In genomic region chr7:120916538-120916937, GRCh38 we compare ENCODE assay signal across 24 cellular contexts. TPM values are rescaled to one million over a fixed set of nuclear protein-coding genes. Genes with fewer than 3 reads are reported as not detected.
"Had no signal": no experiment of that assay in that cellular context is flagged by ENCODE, and none has a peak within 500 bp of the region (broad histone marks: within the 10 kb centered on the region; RNA-seq: fewer than 3 reads in every experiment).

No MANE protein-coding gene starts in this region.

- H3K4me1 ChIP-seq: esophagus squamous epithelium, neural progenitor cell, prostate gland, transverse colon, upper lobe of right lung, uterus had no signal

- ATAC-seq: left lobe of liver; mucosa of descending colon; natural killer cell treated with Interleukin-12 subunit alpha and Interleukin-12 subunit beta and Interleukin-15 and Interleukin-18, amount 100 ng/mL, for 72 hours; sciatic nerve; stimulated activated memory B cell treated with anti-CD40 and anti-IgM and Interleukin-4, amounts not matched to agents 10 μg/mL and 1 μg/mL and 100 μg/mL, for 72 hours; upper lobe of right lung had no signal

- DNase-seq: dermis blood vessel endothelial cell; effector memory CD4-positive, alpha-beta T cell; erythroblast; esophagus squamous epithelium; foreskin melanocyte; head of caudate nucleus; mesenchymal stem cell; mucosa of descending colon; naive B cell; stimulated activated CD4-positive, alpha-beta T cell treated with anti-CD3 and anti-CD28 coated beads, Interleukin-2, amount 100 ng/mL, for 24 hours; stimulated activated CD4-positive, alpha-beta T cell treated with anti-CD3 and anti-CD28 coated beads, Interleukin-4, amount 100 ng/mL, for 4 hours; transverse colon; upper lobe of right lung; uterus had no signal

- H3K9me3 ChIP-seq: esophagus squamous epithelium, mucosa of descending colon, prostate gland, thoracic aorta, transverse colon, upper lobe of right lung had no signal

- H3K36me3 ChIP-seq: esophagus squamous epithelium, neural progenitor cell, prostate gland, right atrium auricular region, thoracic aorta, transverse colon, upper lobe of right lung, uterus had no signal

- H3K4me3 ChIP-seq: coronary artery, esophagus squamous epithelium, mucosa of descending colon, neural progenitor cell, prostate gland, right atrium auricular region, thoracic aorta, transverse colon, upper lobe of right lung, uterus had no signal

- H3K27me3 ChIP-seq: esophagus squamous epithelium, neural progenitor cell, right atrium auricular region, transverse colon, upper lobe of right lung, uterus had no signal

- FAIRE-seq: keratinocyte had no signal

- H3K27ac ChIP-seq: coronary artery, esophagus squamous epithelium, neural progenitor cell, prostate gland, right atrium auricular region, thoracic aorta, transverse colon, upper lobe of right lung, uterus had no signal

RNA-seq across cellular contexts. Expression of gene TSPAN12, which starts 58.6 kb away (rescaled TPM):
- total RNA-seq: natural killer cell treated with Interleukin-12 subunit alpha and Interleukin-12 subunit beta and Interleukin-15 and Interleukin-18, amount 100 ng/mL, for 72 hours had no signal
